In genomic region chr7:138510003-138510402, GRCh38 we compare ENCODE assay signal across 24 cellular contexts. TPM values are rescaled to one million over a fixed set of nuclear protein-coding genes. Genes with fewer than 3 reads are reported as not detected.
DNase-seq lines count a peak whose midpoint lies in the region; ATAC-seq and TF ChIP-seq lines count a peak whose summit lies in the region.
"Had no signal": no experiment of that assay in that cellular context is flagged by ENCODE, and none has a peak within 500 bp of the region (broad histone marks: within the 10 kb centered on the region; RNA-seq: fewer than 3 reads in every experiment).

No MANE protein-coding gene starts in this region.

- no peak overlapping the region for H3K27ac Mint-ChIP-seq in endothelial cell (ENCODE audit: unreplicated experiment)
- H3K27ac Mint-ChIP-seq: memory B cell; T-helper 1 cell treated with Interleukin-12 subunit alpha and Interleukin-12 subunit beta and Interleukin-4 antibody, amounts not matched to agents 30 μg/mL and 1 μg/mL, for 36 hours; type B pancreatic cell had no signal

- peaks cover 75% of the 10 kb centered on the region for H3K36me3 Mint-ChIP-seq in endothelial cell (ENCODE audit: low read depth, unreplicated experiment)

- peaks cover 19% of the 10 kb centered on the region for H3K4me1 Mint-ChIP-seq in endothelial cell (ENCODE audit: unreplicated experiment)

- peak overlapping the region; percentile 48 for H3K4me3 Mint-ChIP-seq in endothelial cell (ENCODE audit: unreplicated experiment)
- H3K4me3 Mint-ChIP-seq: memory B cell; neural crest cell; T-helper 1 cell treated with Interleukin-12 subunit alpha and Interleukin-12 subunit beta and Interleukin-4 antibody, amounts not matched to agents 30 μg/mL and 1 μg/mL, for 36 hours; type B pancreatic cell had no signal

- ATAC-seq in GM18502 (IDR thresholded peaks at IDR 0.05; ENCODE audit: poor library complexity, unreplicated experiment): peak; percentile 61
- peak; percentile 48 for ATAC-seq in GM19025 (IDR thresholded peaks at IDR 0.05; ENCODE audit: low read depth, unreplicated experiment)
- ATAC-seq in HG03135 (IDR thresholded peaks at IDR 0.05; ENCODE audit: unreplicated experiment): peak; percentile 68
- ATAC-seq in GM21737 (IDR thresholded peaks at IDR 0.05; ENCODE audit: unreplicated experiment): no peak
- ATAC-seq: body of pancreas, right cardiac atrium had no signal

- H3K9me3 Mint-ChIP-seq in endothelial cell (ENCODE audit: unreplicated experiment): no peaks in the 10 kb centered on the region
- H3K9me3 Mint-ChIP-seq: memory B cell had no signal

- H3K27me3 Mint-ChIP-seq in endothelial cell (ENCODE audit: unreplicated experiment): no peaks in the 10 kb centered on the region
- H3K27me3 Mint-ChIP-seq: memory B cell, type B pancreatic cell had no signal

- TF ChIP-seq CTCF in endothelial cell (IDR thresholded peaks at IDR 0.05; ENCODE audit: unreplicated experiment): no peak

- DNase-seq in endothelial cell (ENCODE audit: low spot score) (no peak), H4 (ENCODE audit: low spot score) (no peak), AG20443 (ENCODE audit: low spot score) (no peak)
- DNase-seq: activated CD4-positive, alpha-beta T cell treated with anti-CD3 and anti-CD28 coated beads for 4 hours; activated naive CD4-positive, alpha-beta T cell treated with Interleukin-2 at 50 U/mL for 16 hours; adrenal gland; body of pancreas; cerebellar nuclear complex; DMS79; GDM1; hypothalamus; MV-4-11; NCI-H146; right cardiac atrium; spleen; stimulated activated CD4-positive, alpha-beta T cell treated with anti-CD3 and anti-CD28 coated beads, Interleukin-4, amount 100 ng/mL, for 1 hour had no signal

RNA-seq across cellular contexts. Expression of gene TRIM24, which starts 49.9 kb away (rescaled TPM):
- total RNA-seq in endothelial cell (ENCODE audit: unreplicated experiment): 104 TPM
- 12.4 and 20.6 TPM in 2 replicates for total RNA-seq in H4 (2014; rRNA removed; shearing (Covaris generic))
